ENCODE assay signal across 8 cellular contexts in the genomic region with DNA sequence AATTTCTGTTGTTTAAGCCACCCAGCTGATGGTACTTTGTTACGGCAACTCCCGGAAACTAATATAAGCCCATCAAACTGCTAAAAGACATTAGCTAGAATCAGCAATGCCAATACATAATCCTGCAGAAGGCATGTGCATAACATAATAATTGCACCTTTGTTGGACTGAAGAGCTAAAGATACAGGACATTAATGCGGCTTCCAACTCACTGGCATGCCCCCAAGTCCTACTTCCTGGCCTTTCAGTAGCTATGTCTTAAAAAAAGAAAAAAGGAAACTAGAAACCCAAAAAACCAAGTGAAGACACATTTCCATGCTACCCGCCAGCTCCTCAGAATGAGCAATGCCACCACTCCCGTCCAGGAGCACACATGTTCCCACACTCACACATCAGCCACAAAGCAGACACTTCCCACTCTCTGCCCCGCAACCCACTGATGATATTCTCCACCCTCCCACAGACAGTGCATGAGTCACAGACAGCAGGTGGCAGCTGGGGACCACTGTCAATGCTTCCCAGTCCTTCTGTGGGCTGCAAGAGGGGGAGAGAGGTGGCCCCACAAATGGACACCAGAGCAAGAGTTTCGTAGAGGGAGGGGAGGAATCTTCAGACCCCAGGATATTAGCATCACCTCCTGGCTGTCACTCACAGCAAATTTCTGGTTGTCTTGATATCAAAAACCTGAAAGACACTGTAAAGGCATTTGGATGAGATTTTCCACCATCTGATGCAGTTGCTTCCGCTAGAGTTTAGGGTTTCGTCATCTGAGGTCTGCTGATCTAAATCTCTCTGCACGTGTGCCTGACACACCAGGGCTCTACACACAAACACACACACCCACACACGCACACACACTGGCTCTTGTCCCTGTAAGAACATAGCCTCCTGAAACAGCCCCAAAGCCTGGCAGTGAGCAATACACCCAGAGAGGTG. TPM values are rescaled to one million over a fixed set of nuclear protein-coding genes. Genes with fewer than 3 reads are reported as not detected.
DNase-seq lines count a peak whose midpoint lies in the region; ATAC-seq, FAIRE-seq and TF ChIP-seq lines count a peak whose summit lies in the region.

No MANE protein-coding gene starts in this region.

- H2AFZ ChIP-seq in Loucy (ENCODE audit: low read length): no peak overlapping the region

- H3K27ac ChIP-seq in pancreas: no peak overlapping the region
- H3K27ac ChIP-seq in thymus (ENCODE audit: low read depth): peak overlapping the region; percentile 94

- TF ChIP-seq CTCF in Loucy (conservative IDR thresholded peaks at IDR 0.05; ENCODE audit: low read length) (peak; percentile 56), pancreas (IDR thresholded peaks at IDR 0.05) (no peak), mesothelial cell of epicardium (IDR thresholded peaks at IDR 0.05; ENCODE audit: unreplicated experiment) (no peak), WTC11 (IDR thresholded peaks at IDR 0.05) (no peak)

- peaks cover 10% of the 10 kb centered on the region for H3K4me1 Mint-ChIP-seq in mesothelial cell of epicardium
- H3K4me1 Mint-ChIP-seq in WTC11: peaks cover 18% of the 10 kb centered on the region

- POLR2A ChIA-PET in WTC11 (lab: Charles Lee): no interaction called here

- H3K4me3 Mint-ChIP-seq in mesothelial cell of epicardium (no peak overlapping the region), WTC11 (no peak overlapping the region)

- H3K4me1 ChIP-seq in Loucy (ENCODE audit: insufficient read depth, low read length, poor library complexity, severe bottlenecking): peaks cover 36% of the 10 kb centered on the region
- peaks cover 0 to 3% (median 0%) of the 10 kb centered on the region in 3 donors for H3K4me1 ChIP-seq in pancreas
- peaks cover 23% of the 10 kb centered on the region for H3K4me1 ChIP-seq in thymus (ENCODE audit: control insufficient read depth, insufficient read depth, low read length)

- CTCF ChIA-PET in WTC11 (lab: Charles Lee): no interaction called here

- H3K36me3 Mint-ChIP-seq in mesothelial cell of epicardium: no peaks in the 10 kb centered on the region
- H3K36me3 Mint-ChIP-seq in WTC11: peaks cover 7% of the 10 kb centered on the region

- H3K9me3 ChIP-seq in Loucy (ENCODE audit: insufficient read depth, low read depth, low read length) (no peaks in the 10 kb centered on the region), pancreas (no peaks in the 10 kb centered on the region), thymus (ENCODE audit: control insufficient read depth) (no peaks in the 10 kb centered on the region)

- H3K4me2 ChIP-seq in Loucy (ENCODE audit: low read depth, low read length, poor library complexity, severe bottlenecking): no peak overlapping the region

- H4K20me1 ChIP-seq in Loucy (ENCODE audit: insufficient read depth, low read length, poor library complexity, severe bottlenecking): no peaks in the 10 kb centered on the region

- DNase-seq in activated CD8-positive, alpha-beta memory T cell treated with anti-CD3 and anti-CD28 coated beads, Interleukin-2, amount 50 U/mL, for 1 hour (ENCODE audit: extremely low read depth): peak; percentile 76
- DNase-seq in pancreas (peak in 1 of 6 donors; percentile 27), mesothelial cell of epicardium (ENCODE audit: low spot score in 2 of 2, unreplicated experiment in 2 of 2) (no peak), WTC11 (ENCODE audit: low spot score) (no peak)

- H3K36me3 ChIP-seq in Loucy (ENCODE audit: insufficient read depth, low read length) (peaks cover 10% of the 10 kb centered on the region; the same call in 1 of the 2 replicates), pancreas (no peaks in the 10 kb centered on the region), thymus (ENCODE audit: control insufficient read depth, insufficient read depth) (no peaks in the 10 kb centered on the region)

- no peaks in the 10 kb centered on the region for H3K9me2 ChIP-seq in Loucy (replicated peaks; ENCODE audit: low read depth, low read length)

- H3F3A ChIP-seq in Loucy (ENCODE audit: low read depth): no peaks in the 10 kb centered on the region

- intact Hi-C loops in pancreas (cut with DNase I): no loop called here

- no peak overlapping the region for H3K27ac Mint-ChIP-seq in mesothelial cell of epicardium
- H3K27ac Mint-ChIP-seq in WTC11: no peak overlapping the region

- peaks cover 4% of the 10 kb centered on the region for H3K9me3 Mint-ChIP-seq in mesothelial cell of epicardium
- peaks cover 9% of the 10 kb centered on the region for H3K9me3 Mint-ChIP-seq in WTC11

- H3K27me3 Mint-ChIP-seq in mesothelial cell of epicardium (ENCODE audit: low read depth) (peaks cover 15% of the 10 kb centered on the region), WTC11 (ENCODE audit: low read depth) (no peaks in the 10 kb centered on the region)

- peaks cover 20% of the 10 kb centered on the region for H3K79me2 ChIP-seq in Loucy (ENCODE audit: insufficient read depth, low read length)

- H3K9ac ChIP-seq in Loucy (ENCODE audit: low read depth, low read length, poor library complexity, severe bottlenecking): peak overlapping the region; percentile 13

- ATAC-seq in GM19351 (IDR thresholded peaks at IDR 0.05; ENCODE audit: unreplicated experiment) (peak; percentile 46), esophagus mucosa (peak; percentile 57), pancreas (peak in 3 of 4 donors; percentile 53 to 76 (median 57)), WTC11 (no peak)

- H3K4me3 ChIP-seq in Loucy (ENCODE audit: low read length, poor library complexity, severe bottlenecking) (no peak overlapping the region), pancreas (no peak overlapping the region), thymus (ENCODE audit: low read length) (peak overlapping the region; percentile 6)

- FAIRE-seq in pancreas (lab: Jason Lieb, UNC): no peak

- H3K27me3 ChIP-seq in Loucy (ENCODE audit: insufficient read depth, low read length, poor library complexity, severe bottlenecking): no peaks in the 10 kb centered on the region
- no peaks in the 10 kb centered on the region for H3K27me3 ChIP-seq in pancreas
- no peaks in the 10 kb centered on the region for H3K27me3 ChIP-seq in thymus (ENCODE audit: control insufficient read depth, insufficient read depth)

- 74 to 79% methylated on average over 11 of the region's 11 CpGs for WGBS in pancreas, 2 donors
- WGBS in thymus: 20% methylated on average over 11 of the region's 11 CpGs

TF ChIP-seq in WTC11, 78 proteins besides CTCF, POLR2A, EP300 and RAD21:
- TF ChIP-seq, protein P1, sequence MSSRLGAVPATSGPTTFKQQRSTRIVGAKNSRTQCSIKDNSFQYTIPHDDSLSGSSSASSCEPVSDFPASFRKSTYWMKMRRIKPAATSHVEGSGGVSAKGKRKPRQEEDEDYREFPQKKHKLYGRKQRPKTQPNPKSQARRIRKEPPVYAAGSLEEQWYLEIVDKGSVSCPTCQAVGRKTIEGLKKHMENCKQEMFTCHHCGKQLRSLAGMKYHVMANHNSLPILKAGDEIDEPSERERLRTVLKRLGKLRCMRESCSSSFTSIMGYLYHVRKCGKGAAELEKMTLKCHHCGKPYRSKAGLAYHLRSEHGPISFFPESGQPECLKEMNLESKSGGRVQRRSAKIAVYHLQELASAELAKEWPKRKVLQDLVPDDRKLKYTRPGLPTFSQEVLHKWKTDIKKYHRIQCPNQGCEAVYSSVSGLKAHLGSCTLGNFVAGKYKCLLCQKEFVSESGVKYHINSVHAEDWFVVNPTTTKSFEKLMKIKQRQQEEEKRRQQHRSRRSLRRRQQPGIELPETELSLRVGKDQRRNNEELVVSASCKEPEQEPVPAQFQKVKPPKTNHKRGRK (CRISPR knock-in tag; IDR thresholded peaks at IDR 0.05; ENCODE audit: borderline replicate concordance): no peak
- TF ChIP-seq ZNF416 (CRISPR knock-in tag; IDR thresholded peaks at IDR 0.05) (no peak), RORB (CRISPR knock-in tag; IDR thresholded peaks at IDR 0.05) (no peak), ESRRA (CRISPR knock-in tag; IDR thresholded peaks at IDR 0.05; ENCODE audit: borderline replicate concordance) (no peak), JAZF1 (CRISPR knock-in tag; IDR thresholded peaks at IDR 0.05) (no peak), SMAD4 (CRISPR knock-in tag; IDR thresholded peaks at IDR 0.05) (no peak), FOXJ3 (CRISPR knock-in tag; IDR thresholded peaks at IDR 0.05; ENCODE audit: borderline replicate concordance) (no peak), ATF1 (CRISPR knock-in tag; IDR thresholded peaks at IDR 0.05) (no peak), MYBL2 (CRISPR knock-in tag; IDR thresholded peaks at IDR 0.05) (no peak)
- TF ChIP-seq, protein P2, sequence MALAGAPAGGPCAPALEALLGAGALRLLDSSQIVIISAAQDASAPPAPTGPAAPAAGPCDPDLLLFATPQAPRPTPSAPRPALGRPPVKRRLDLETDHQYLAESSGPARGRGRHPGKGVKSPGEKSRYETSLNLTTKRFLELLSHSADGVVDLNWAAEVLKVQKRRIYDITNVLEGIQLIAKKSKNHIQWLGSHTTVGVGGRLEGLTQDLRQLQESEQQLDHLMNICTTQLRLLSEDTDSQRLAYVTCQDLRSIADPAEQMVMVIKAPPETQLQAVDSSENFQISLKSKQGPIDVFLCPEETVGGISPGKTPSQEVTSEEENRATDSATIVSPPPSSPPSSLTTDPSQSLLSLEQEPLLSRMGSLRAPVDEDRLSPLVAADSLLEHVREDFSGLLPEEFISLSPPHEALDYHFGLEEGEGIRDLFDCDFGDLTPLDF (CRISPR knock-in tag; IDR thresholded peaks at IDR 0.05): no peak
- TF ChIP-seq, protein P3, sequence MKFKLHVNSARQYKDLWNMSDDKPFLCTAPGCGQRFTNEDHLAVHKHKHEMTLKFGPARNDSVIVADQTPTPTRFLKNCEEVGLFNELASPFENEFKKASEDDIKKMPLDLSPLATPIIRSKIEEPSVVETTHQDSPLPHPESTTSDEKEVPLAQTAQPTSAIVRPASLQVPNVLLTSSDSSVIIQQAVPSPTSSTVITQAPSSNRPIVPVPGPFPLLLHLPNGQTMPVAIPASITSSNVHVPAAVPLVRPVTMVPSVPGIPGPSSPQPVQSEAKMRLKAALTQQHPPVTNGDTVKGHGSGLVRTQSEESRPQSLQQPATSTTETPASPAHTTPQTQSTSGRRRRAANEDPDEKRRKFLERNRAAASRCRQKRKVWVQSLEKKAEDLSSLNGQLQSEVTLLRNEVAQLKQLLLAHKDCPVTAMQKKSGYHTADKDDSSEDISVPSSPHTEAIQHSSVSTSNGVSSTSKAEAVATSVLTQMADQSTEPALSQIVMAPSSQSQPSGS (CRISPR knock-in tag; IDR thresholded peaks at IDR 0.05; ENCODE audit: borderline replicate concordance, low read depth): no peak
TF ChIP-seq in WTC11: peak in this region for 0.

RNA-seq across cellular contexts. Expression of gene GFOD1, which starts 32.8 kb away (rescaled TPM):
- 22.8 TPM for total RNA-seq in esophagus mucosa
- 1 to 10 TPM; 1.5 to 2.7 (median 2.1) TPM for total RNA-seq in pancreas
- polyA plus RNA-seq in pancreas: 1 to 10 TPM; 1.4 to 2.2 TPM
- polyA plus RNA-seq in thymus: 8.1 TPM
- 3.5 to 4.8 TPM (median 4.0 TPM) in 3 replicates for total RNA-seq in mesothelial cell of epicardium
- 5.2 to 8.5 TPM (median 5.8 TPM) in 3 replicates for total RNA-seq in WTC11 (2021)
